ENCODE assay signal across 21 cellular contexts in genomic region chr11:80388536-80388935, GRCh38.
DNase-seq lines count a peak whose midpoint lies in the region; ATAC-seq, FAIRE-seq and TF ChIP-seq lines count a peak whose summit lies in the region.
"Had no signal": no experiment of that assay in that cellular context is flagged by ENCODE, and none has a peak within 500 bp of the region (broad histone marks: within the 10 kb centered on the region; RNA-seq: fewer than 3 reads in every experiment).

No MANE protein-coding gene starts in this region.

- 82% methylated on average over 4 of the region's 4 CpGs; no CpG with 5 or more reads in 1 of the 2 experiments for WGBS in H1 (ENCODE audit: extremely low coverage in 1 of 2, insufficient coverage in 1 of 2, insufficient read length in 1 of 2, insufficient replicate concordance in 2 of 2, low coverage in 1 of 2, low lambda C conversion rate in 2 of 2, missing lambda C conversion rate in 1 of 2), 2 experiments

- DNase-seq in DMS53 (lab: John Stamatoyannopoulos, UW), result peak; percentile 43
- DNase-seq in H7, result peak; percentile 5
- no peak for DNase-seq in H1 (ENCODE audit: low read depth in 1 of 2, low spot score in 2 of 2)
- no peak for DNase-seq in GM19240 (ENCODE audit: insufficient read length, low spot score)
- DNase-seq in NCI-H526 (lab: John Stamatoyannopoulos, UW), result no peak
- DNase-seq: ACHN; C1 segment of cervical spinal cord; Calu3; CD4-positive, alpha-beta T cell; DMS 273 treated with DMSO at 0.1 percent for 48 hours; DMS79 treated with DMSO at 0.1 percent for 48 hours; EL; GOT3; HCEC 1CT; HFFc6; Karpas-422 had no signal

- no peak for TF ChIP-seq POLR2A in H1 (IDR thresholded peaks at IDR 0.05; ENCODE audit: control extremely low read depth in 1 of 2, low read depth in 2 of 2, low read length in 2 of 2)

- no peaks in the 10 kb centered on the region for H4K20me1 ChIP-seq in H1 (replicated peaks in 1 of 2; ENCODE audit: control insufficient read depth in 1 of 2, insufficient read depth in 2 of 2, low read length in 2 of 2)

- H3K4me2 ChIP-seq in H1 (ENCODE audit: insufficient read depth in 1 of 2, low read depth in 2 of 2, low read length in 2 of 2), result no peak overlapping the region

- H3K36me3 ChIP-seq in H7 (replicated peaks; ENCODE audit: control insufficient read depth, insufficient read depth, low read length) (no peaks in the 10 kb centered on the region), H1 (ENCODE audit: control insufficient read depth in 2 of 4, insufficient read depth in 4 of 4, low read length in 3 of 4) (no peaks in the 10 kb centered on the region), neuron (ENCODE audit: insufficient read depth, low read length) (no peaks in the 10 kb centered on the region)

- H3K9me3 ChIP-seq in H1 (ENCODE audit: insufficient read depth in 2 of 2, low read depth in 1 of 2, low read length in 1 of 2) (no peaks in the 10 kb centered on the region), neuron (ENCODE audit: low read length) (no peaks in the 10 kb centered on the region)

- no peak overlapping the region for H2BK15ac ChIP-seq in H1 (ENCODE audit: low read length)

- POLR2A ChIA-PET in H1 (lab: Charles Lee; ENCODE audit: partially characterized antibody), result no interaction called here

- H2AFZ ChIP-seq in H1 (ENCODE audit: low read length) (0 out of 2 replicates have a peak overlapping the region, but pooled peaks have one; percentile 29), neuron (ENCODE audit: low read depth, low read length) (peak overlapping the region; percentile 72)

- H3K4ac ChIP-seq in H1 (replicated peaks; ENCODE audit: insufficient read length, low read depth, low read length), result no peak overlapping the region

- no peak overlapping the region for H3K23ac ChIP-seq in H1 (ENCODE audit: insufficient read length)

- H3K4me1 ChIP-seq in H1 (replicated peaks in 1 of 4; ENCODE audit: control insufficient read depth in 3 of 4, insufficient read depth in 4 of 4, low read length in 3 of 4), result 0 out of 7 replicates have a peak, but pooled peaks cover 0 to 2% (median 0%) of the 10 kb centered on the region in 4 experiments
- no peaks in the 10 kb centered on the region for H3K4me1 ChIP-seq in neuron (ENCODE audit: insufficient read depth, low read length)

- no peak for ATAC-seq in HG02642 (IDR thresholded peaks at IDR 0.05; ENCODE audit: poor library complexity, unreplicated experiment)
- ATAC-seq: K562 had no signal

- FAIRE-seq in H1 (lab: Jason Lieb, UNC), result no peak
- FAIRE-seq: G401.6, GM12891, K562 had no signal

- H3K56ac ChIP-seq in H1 (replicated peaks; ENCODE audit: insufficient read length, low read depth, low read length), result no peak overlapping the region

- H3K27me3 ChIP-seq in H7 (ENCODE audit: control insufficient read depth, insufficient read depth, low read length) (no peaks in the 10 kb centered on the region), H1 (replicated peaks in 1 of 4; ENCODE audit: control insufficient read depth in 3 of 4, extremely low read depth in 1 of 4, insufficient read depth in 3 of 4, low read length in 3 of 4) (no peaks in the 10 kb centered on the region), neuron (ENCODE audit: insufficient read depth, low read length) (no peaks in the 10 kb centered on the region)

- no peak overlapping the region for H2BK20ac ChIP-seq in H1 (ENCODE audit: low read length)

- H4K5ac ChIP-seq in H1 (ENCODE audit: insufficient read length, low read depth, low read length), result no peak overlapping the region

- no peak overlapping the region for H3K4me3 ChIP-seq in H7 (ENCODE audit: insufficient read depth, low read depth, low read length)
- no peak overlapping the region for H3K4me3 ChIP-seq in H1 (ENCODE audit: extremely low read depth in 1 of 4, insufficient read depth in 2 of 4, low read depth in 3 of 4, low read length in 4 of 4)
- H3K4me3 ChIP-seq in neuron (ENCODE audit: low read length), result no peak overlapping the region
- H3K4me3 ChIP-seq: K562 had no signal

- no peak overlapping the region for H4K8ac ChIP-seq in H1 (ENCODE audit: extremely low read depth, insufficient read depth, low read length)

- H2BK5ac ChIP-seq in H1 (ENCODE audit: low read depth, low read length), result no peak overlapping the region

- no peaks in the 10 kb centered on the region for H3K79me2 ChIP-seq in H1 (ENCODE audit: control insufficient read depth in 1 of 2, insufficient read depth in 2 of 2, low read length in 2 of 2)

- no peak overlapping the region for H2BK12ac ChIP-seq in H1 (ENCODE audit: low read depth, low read length)

- no peak overlapping the region for H4K91ac ChIP-seq in H1 (replicated peaks; ENCODE audit: insufficient read length, low read length)

- H2BK120ac ChIP-seq in H1 (replicated peaks; ENCODE audit: low read depth, low read length), result no peak overlapping the region

- no peak for TF ChIP-seq RAD21 in H1 (IDR thresholded peaks at IDR 0.05 in 1 of 2, conservative IDR thresholded peaks at IDR 0.05 in 1 of 2; ENCODE audit: low read depth in 2 of 2, low read length in 2 of 2)

- no peak overlapping the region for H3K27ac ChIP-seq in H1 (ENCODE audit: low read depth, low read length)

- no peak for TF ChIP-seq CTCF in H1 (IDR thresholded peaks at IDR 0.05; ENCODE audit: control extremely low read depth in 1 of 3, insufficient read depth in 1 of 3, low read depth in 1 of 3, low read length in 3 of 3)

- H3K18ac ChIP-seq in H1 (ENCODE audit: extremely low read depth, low read length), result no peak overlapping the region

- no peak overlapping the region for H3K14ac ChIP-seq in H1 (ENCODE audit: insufficient read length)

- no peak overlapping the region for H3K9ac ChIP-seq in H1 (replicated peaks in 1 of 4; ENCODE audit: extremely low read depth in 1 of 4, low read depth in 3 of 4, low read length in 3 of 4)

- TF ChIP-seq EP300 in H1 (IDR thresholded peaks at IDR 0.05; ENCODE audit: borderline replicate concordance in 1 of 2, low read depth in 2 of 2, low read length in 2 of 2), result no peak

- CTCF ChIA-PET in H1 (lab: Charles Lee; ENCODE audit: partially characterized antibody), result no interaction called here

- no peaks in the 10 kb centered on the region for H3K79me1 ChIP-seq in H1 (ENCODE audit: low read depth, low read length)

- H2AK5ac ChIP-seq in H1 (ENCODE audit: low read depth, low read length), result no peak overlapping the region

- H3K23me2 ChIP-seq in H1 (ENCODE audit: low read depth, low read length), result no peaks in the 10 kb centered on the region; the same call in 1 of the 2 replicates

TF ChIP-seq in H1, 55 proteins besides CTCF, POLR2A, EP300 and RAD21 (continues in another document):
- TF ChIP-seq RNF2 (IDR thresholded peaks at IDR 0.05; ENCODE audit: borderline replicate concordance, low read depth, low read length, missing control alignments, poor library complexity, severe bottlenecking) (no peak), TAF7 (optimal IDR thresholded peaks at IDR 0.05; ENCODE audit: borderline replicate concordance, low read depth, low read length) (no peak), SRF (IDR thresholded peaks at IDR 0.05; ENCODE audit: low read depth, low read length) (no peak)

Comparison
In these comparisons a context has a peak if more than half of its experiments do, and no peak if none do; other contexts are left out.
1. DNase-seq: peak in DMS53 (single experiment) and H7 (single experiment); none in H1 (0 of 2), GM19240 (single experiment) and NCI-H526 (0 of 2).